Comparison of ENCODE assay signal across 27 cellular contexts in genomic region chr11:2204361-2205213, GRCh38. TPM values are rescaled to one million over a fixed set of nuclear protein-coding genes. Genes with fewer than 3 reads are reported as not detected.
DNase-seq lines count a peak whose midpoint lies in the region; ATAC-seq, FAIRE-seq and TF ChIP-seq lines count a peak whose summit lies in the region.
"Had no signal": no experiment of that assay in that cellular context is flagged by ENCODE, and none has a peak within 500 bp of the region (broad histone marks: within the 10 kb centered on the region; RNA-seq: fewer than 3 reads in every experiment).

No MANE protein-coding gene starts in this region.

- no peak overlapping the region for H2BK20ac ChIP-seq in H1 (ENCODE audit: low read length)

- no peaks in the 10 kb centered on the region for H3K9me2 ChIP-seq in SK-N-SH

- H2BK5ac ChIP-seq in H1 (ENCODE audit: low read depth, low read length): no peak overlapping the region

- no peak overlapping the region for H3K23ac ChIP-seq in H1 (ENCODE audit: insufficient read length)

- H3K14ac ChIP-seq in H1 (ENCODE audit: insufficient read length): no peak overlapping the region

- H3K4me1 ChIP-seq in SK-N-SH (ENCODE audit: control insufficient read depth in 1 of 2, insufficient read depth in 2 of 2, low read depth in 1 of 2, low read length in 1 of 2): peaks cover 0 to 14% of the 10 kb centered on the region in 2 experiments; a peak in 1 of 4 replicates
- no peaks in the 10 kb centered on the region; a peak in 1 of 7 replicates for H3K4me1 ChIP-seq in H1 (replicated peaks in 1 of 4; ENCODE audit: control insufficient read depth in 3 of 4, insufficient read depth in 4 of 4, low read length in 3 of 4)
- H3K4me1 ChIP-seq: esophagus muscularis mucosa, SJSA1 had no signal

- H2BK12ac ChIP-seq in H1 (ENCODE audit: low read depth, low read length): no peak overlapping the region

- no peak overlapping the region for H3K27ac Mint-ChIP-seq in osteocyte (ENCODE audit: unreplicated experiment)
- H3K27ac Mint-ChIP-seq: activated CD4-positive, alpha-beta T cell treated with anti-CD3 and anti-CD28 coated beads, Interleukin-2, amount 10 ng/mL, durations not matched to agents 7 days and 5 days; activated T-helper 2 cell treated with anti-CD3 and anti-CD28 coated beads, Interferon-gamma antibody, Interleukin-2, Interleukin-4, amounts not matched to agents 10 μg/mL and 5 μg/mL and 100 μg/mL, durations not matched to agents 14 hours and 24 hours and 36 hours; IgD-negative memory B cell; immature natural killer cell; mesothelial cell of epicardium had no signal

- H4K20me1 ChIP-seq in SK-N-SH (ENCODE audit: insufficient read depth) (no peaks in the 10 kb centered on the region), H1 (replicated peaks in 1 of 2; ENCODE audit: control insufficient read depth in 1 of 2, insufficient read depth in 2 of 2, low read length in 2 of 2) (no peaks in the 10 kb centered on the region)

- TF ChIP-seq POLR2A in H1 (IDR thresholded peaks at IDR 0.05; ENCODE audit: control extremely low read depth in 1 of 2, low read depth in 2 of 2, low read length in 2 of 2): no peak

- TF ChIP-seq EP300 in SK-N-SH (IDR thresholded peaks at IDR 0.05; ENCODE audit: borderline replicate concordance in 1 of 2, low read depth in 1 of 2, low read length in 1 of 2) (no peak), H1 (IDR thresholded peaks at IDR 0.05; ENCODE audit: borderline replicate concordance in 1 of 2, low read depth in 2 of 2, low read length in 2 of 2) (no peak)

- H3K4me2 ChIP-seq in SK-N-SH: no peak overlapping the region
- no peak overlapping the region for H3K4me2 ChIP-seq in H1 (ENCODE audit: insufficient read depth in 1 of 2, low read depth in 2 of 2, low read length in 2 of 2)

- no peak for TF ChIP-seq RAD21 in SK-N-SH (IDR thresholded peaks at IDR 0.05; ENCODE audit: low read length)
- TF ChIP-seq RAD21 in H1 (IDR thresholded peaks at IDR 0.05 in 1 of 2, conservative IDR thresholded peaks at IDR 0.05 in 1 of 2; ENCODE audit: low read depth in 2 of 2, low read length in 2 of 2): no peak

- H3K36me3 ChIP-seq in SK-N-SH (replicated peaks in 1 of 2; ENCODE audit: control insufficient read depth in 1 of 2, insufficient read depth in 2 of 2, low read length in 1 of 2): no peaks in the 10 kb centered on the region
- no peaks in the 10 kb centered on the region for H3K36me3 ChIP-seq in H7 (replicated peaks; ENCODE audit: control insufficient read depth, insufficient read depth, low read length)
- H3K36me3 ChIP-seq in H1 (ENCODE audit: control insufficient read depth in 2 of 4, insufficient read depth in 4 of 4, low read length in 3 of 4): no peaks in the 10 kb centered on the region
- H3K36me3 ChIP-seq: BLaER1 treated with 17β-estradiol and CSF1 and Interleukin-3, amounts not matched to agents 10 nM and 100 nM; esophagus muscularis mucosa; neutrophil; SJSA1 had no signal

- no peak overlapping the region for H2BK15ac ChIP-seq in H1 (ENCODE audit: low read length)

- H3K9me3 ChIP-seq in SK-N-SH (no peaks in the 10 kb centered on the region), H1 (ENCODE audit: insufficient read depth in 2 of 2, low read depth in 1 of 2, low read length in 1 of 2) (no peaks in the 10 kb centered on the region)
- H3K9me3 ChIP-seq: neutrophil, SJSA1 had no signal

- WGBS in SK-N-SH (ENCODE audit: low lambda C conversion rate): 68% methylated on average over 8 of the region's 21 CpGs
- WGBS in H1 (ENCODE audit: extremely low coverage in 1 of 2, insufficient coverage in 1 of 2, insufficient read length in 1 of 2, insufficient replicate concordance in 2 of 2, low coverage in 1 of 2, low lambda C conversion rate in 2 of 2, missing lambda C conversion rate in 1 of 2), 2 experiments: 92% methylated on average over 16 of the region's 21 CpGs; no CpG with 5 or more reads in 1 of the 2 experiments

- no peak overlapping the region for H2BK120ac ChIP-seq in H1 (replicated peaks; ENCODE audit: low read depth, low read length)

- POLR2A ChIA-PET in SK-N-SH (lab: Yijun Ruan, JAX): no interaction called here
- POLR2A ChIA-PET in H1 (lab: Charles Lee; ENCODE audit: partially characterized antibody): interaction anchor here (1.0 to 1.6 kb wide), 2 partner anchors 10 to 101 kb away, joined by 3 read pairs; no protein-coding TSS in a partner anchor

- H3K4ac ChIP-seq in H1 (replicated peaks; ENCODE audit: insufficient read length, low read depth, low read length): no peak overlapping the region

- no peak overlapping the region for H3K4me3 Mint-ChIP-seq in osteocyte (ENCODE audit: unreplicated experiment)
- H3K4me3 Mint-ChIP-seq: activated CD4-positive, alpha-beta T cell treated with anti-CD3 and anti-CD28 coated beads, Interleukin-2, amount 10 ng/mL, durations not matched to agents 7 days and 5 days; IgD-negative memory B cell; immature natural killer cell; mesothelial cell of epicardium; stimulated activated naive B cell treated with anti-CD40 and anti-IgM and Interleukin-4, amounts not matched to agents 10 μg/mL and 1 μg/mL and 100 μg/mL, for 72 hours had no signal

- no peak overlapping the region for H2AK5ac ChIP-seq in H1 (ENCODE audit: low read depth, low read length)

- peaks cover 3% of the 10 kb centered on the region; the same call in 1 of the 2 replicates for H3K23me2 ChIP-seq in H1 (ENCODE audit: low read depth, low read length)

- DNase-seq in SK-N-SH: peak; percentile 33
- DNase-seq in H7: peak; percentile 65
- DNase-seq in H1 (ENCODE audit: low read depth in 1 of 2, low spot score in 2 of 2): peak in 1 of 2 experiments; percentile 44
- peak; percentile 77 for DNase-seq in osteocyte (ENCODE audit: extremely low spot score, unreplicated experiment)
- no peak for DNase-seq in GOT3 (lab: John Stamatoyannopoulos, UW)
- DNase-seq in H4 (ENCODE audit: low spot score): no peak
- DNase-seq: 8988T; activated CD4-positive, alpha-beta T cell treated with anti-CD3 and anti-CD28 coated beads, Interleukin-2, amount 10 ng/mL, durations not matched to agents 7 days and 5 days; DND-41; immature natural killer cell; NCI-H2029 treated with DMSO at 0.1 percent for 48 hours; NCI-H524; stimulated activated naive B cell treated with anti-CD40 and anti-IgM and Interleukin-4, amounts not matched to agents 10 μg/mL and 1 μg/mL and 100 μg/mL, for 72 hours had no signal

- H3K27ac ChIP-seq in SK-N-SH (ENCODE audit: low read depth in 2 of 2, low read length in 1 of 2): no peak overlapping the region
- no peak overlapping the region for H3K27ac ChIP-seq in H1 (ENCODE audit: low read depth, low read length)
- H3K27ac ChIP-seq: BLaER1 treated with 17β-estradiol and CSF1 and Interleukin-3, amounts not matched to agents 10 nM and 100 nM; esophagus muscularis mucosa; neutrophil; SJSA1; skin epidermis had no signal

- no peaks in the 10 kb centered on the region for H3F3A ChIP-seq in SK-N-SH (replicated peaks; ENCODE audit: insufficient read depth)

- H3K4me1 Mint-ChIP-seq in osteocyte (ENCODE audit: unreplicated experiment): no peaks in the 10 kb centered on the region
- H3K4me1 Mint-ChIP-seq: activated CD4-positive, alpha-beta T cell treated with anti-CD3 and anti-CD28 coated beads, Interleukin-2, amount 10 ng/mL, durations not matched to agents 7 days and 5 days; IgD-negative memory B cell; immature natural killer cell; stimulated activated naive B cell treated with anti-CD40 and anti-IgM and Interleukin-4, amounts not matched to agents 10 μg/mL and 1 μg/mL and 100 μg/mL, for 72 hours had no signal

- H4K91ac ChIP-seq in H1 (replicated peaks; ENCODE audit: insufficient read length, low read length): no peak overlapping the region

- H2AFZ ChIP-seq in SK-N-SH (ENCODE audit: low read depth) (no peak overlapping the region), H1 (ENCODE audit: low read length) (no peak overlapping the region)

- ATAC-seq in SK-N-SH treated with all-trans-retinoic acid at 6 μM for 48 hours (no peak), GM19351 (IDR thresholded peaks at IDR 0.05; ENCODE audit: unreplicated experiment) (no peak)
- ATAC-seq: stimulated activated naive B cell treated with anti-CD40 and anti-IgM and Interleukin-4, amounts not matched to agents 10 μg/mL and 1 μg/mL and 100 μg/mL, for 72 hours had no signal

- H3K79me2 ChIP-seq in SK-N-SH (ENCODE audit: insufficient read depth): no peaks in the 10 kb centered on the region
- no peaks in the 10 kb centered on the region for H3K79me2 ChIP-seq in H1 (ENCODE audit: control insufficient read depth in 1 of 2, insufficient read depth in 2 of 2, low read length in 2 of 2)

- peaks cover 11% of the 10 kb centered on the region for H3K27me3 Mint-ChIP-seq in osteocyte (ENCODE audit: unreplicated experiment)
- H3K27me3 Mint-ChIP-seq: activated CD4-positive, alpha-beta T cell treated with anti-CD3 and anti-CD28 coated beads, Interleukin-2, amount 10 ng/mL, durations not matched to agents 7 days and 5 days; IgD-negative memory B cell had no signal

- no peaks in the 10 kb centered on the region for H3K36me3 Mint-ChIP-seq in osteocyte (ENCODE audit: unreplicated experiment)
- H3K36me3 Mint-ChIP-seq: IgD-negative memory B cell; mesothelial cell of epicardium; stimulated activated naive B cell treated with anti-CD40 and anti-IgM and Interleukin-4, amounts not matched to agents 10 μg/mL and 1 μg/mL and 100 μg/mL, for 72 hours had no signal

- CTCF ChIA-PET in SK-N-SH (lab: Yijun Ruan, JAX): interaction anchor here (1.7 to 7.9 kb wide), 4 partner anchors 10 to 327 kb away, joined by 4 to 143 read pairs (median 6); no protein-coding TSS in a partner anchor
- CTCF ChIA-PET in H1 (lab: Charles Lee; ENCODE audit: partially characterized antibody): interaction anchor here (2.0 to 8.6 kb wide), 2 partner anchors 10 to 95 kb away, joined by 11 to 248 read pairs; partner anchors contain the start of genes C11orf21 and TSPAN32

- no peak overlapping the region for H3K4me3 ChIP-seq in SK-N-SH (ENCODE audit: low read depth in 2 of 2, low read length in 1 of 2)
- no peak overlapping the region for H3K4me3 ChIP-seq in H7 (ENCODE audit: insufficient read depth, low read depth, low read length)
- no peak overlapping the region for H3K4me3 ChIP-seq in H1 (ENCODE audit: extremely low read depth in 1 of 4, insufficient read depth in 2 of 4, low read depth in 3 of 4, low read length in 4 of 4)
- H3K4me3 ChIP-seq: BLaER1 treated with 17β-estradiol and CSF1 and Interleukin-3, amounts not matched to agents 10 nM and 100 nM; esophagus muscularis mucosa; SJSA1; skin epidermis had no signal

- H3K9ac ChIP-seq in SK-N-SH (no peak overlapping the region), H1 (replicated peaks in 1 of 4; ENCODE audit: extremely low read depth in 1 of 4, low read depth in 3 of 4, low read length in 3 of 4) (no peak overlapping the region)
- H3K9ac ChIP-seq: BLaER1 treated with 17β-estradiol and CSF1 and Interleukin-3, amounts not matched to agents 10 nM and 100 nM had no signal

- no peak for TF ChIP-seq CTCF in SK-N-SH (IDR thresholded peaks at IDR 0.05)
- TF ChIP-seq CTCF in H1 (IDR thresholded peaks at IDR 0.05; ENCODE audit: control extremely low read depth in 1 of 3, insufficient read depth in 1 of 3, low read depth in 1 of 3, low read length in 3 of 3): no peak
- no peak for TF ChIP-seq CTCF in osteocyte (IDR thresholded peaks at IDR 0.05)

- H3K56ac ChIP-seq in H1 (replicated peaks; ENCODE audit: insufficient read length, low read depth, low read length): no peak overlapping the region

- peak overlapping the region; percentile 51; the same call in 1 of the 2 replicates for H4K8ac ChIP-seq in H1 (ENCODE audit: extremely low read depth, insufficient read depth, low read length)

- H3K27me3 ChIP-seq in SK-N-SH (ENCODE audit: insufficient read depth) (no peaks in the 10 kb centered on the region), H7 (ENCODE audit: control insufficient read depth, insufficient read depth, low read length) (no peaks in the 10 kb centered on the region), H1 (replicated peaks in 1 of 4; ENCODE audit: control insufficient read depth in 3 of 4, extremely low read depth in 1 of 4, insufficient read depth in 3 of 4, low read length in 3 of 4) (no peaks in the 10 kb centered on the region)
- H3K27me3 ChIP-seq: BLaER1 treated with 17β-estradiol and CSF1 and Interleukin-3, amounts not matched to agents 10 nM and 100 nM had no signal

- H3K18ac ChIP-seq in H1 (ENCODE audit: extremely low read depth, low read length): no peak overlapping the region

- no peaks in the 10 kb centered on the region for H3K79me1 ChIP-seq in H1 (ENCODE audit: low read depth, low read length)

- no peak overlapping the region for H4K5ac ChIP-seq in H1 (ENCODE audit: insufficient read length, low read depth, low read length)

- FAIRE-seq in H1 (lab: Jason Lieb, UNC): no peak
- FAIRE-seq: GM19239, urothelium cell line had no signal

- no peaks in the 10 kb centered on the region for H3K9me3 Mint-ChIP-seq in osteocyte (ENCODE audit: unreplicated experiment)
- H3K9me3 Mint-ChIP-seq: activated CD4-positive, alpha-beta T cell treated with anti-CD3 and anti-CD28 coated beads, Interleukin-2, amount 10 ng/mL, durations not matched to agents 7 days and 5 days; activated T-helper 2 cell treated with anti-CD3 and anti-CD28 coated beads, Interferon-gamma antibody, Interleukin-2, Interleukin-4, amounts not matched to agents 10 μg/mL and 5 μg/mL and 100 μg/mL, durations not matched to agents 14 hours and 24 hours and 36 hours had no signal

RNA-seq across cellular contexts. Expression of gene TH, which starts 33.0 kb away (rescaled TPM):
- polyA plus RNA-seq in SK-N-SH (2012; rRNA removed) (not detected in 2 replicates), H1 (2011; rRNA removed) (0.09 and 0.16 TPM in 2 replicates)
- not detected in 2 replicates for polyA plus RNA-seq in SK-N-SH (2012; cell fraction: cytosol; rRNA removed)
- not detected in 2 replicates for polyA plus RNA-seq in SK-N-SH (2012; cell fraction: nucleus; rRNA removed)
- total RNA-seq in H7 (2014; rRNA removed; shearing (Covaris generic)): not detected in 2 replicates
- total RNA-seq in H1 (2021; fragmentation: NEBNext Ultra II Directional; extraction: Animal tissue kit (Norgen Biotek cat#: 25700)): not detected in 2 replicates
- polyA plus RNA-seq in H1 (2011; cell fraction: cytosol; rRNA removed): 0.09 TPM
- polyA plus RNA-seq in H1 (2011; cell fraction: nucleus; rRNA removed): 0.11 TPM
- 0.11 TPM in 1 of 4 replicates, not detected in the others for polyA plus RNA-seq in H1 (2012, experiment 1 of 2)
- polyA plus RNA-seq in H1 (2012, experiment 2 of 2): not detected
- not detected for polyA plus RNA-seq in H1 (2013, experiment 1 of 2)
- polyA plus RNA-seq in H1 (2013, experiment 2 of 2): not detected
- not detected in 2 replicates for polyA minus RNA-seq in H1 (2011; rRNA and poly(A)+ RNA removed)
- polyA minus RNA-seq in H1 (2011; cell fraction: cytosol; rRNA and poly(A)+ RNA removed): not detected
- not detected for polyA minus RNA-seq in H1 (2011; cell fraction: nucleus; rRNA and poly(A)+ RNA removed)
- total RNA-seq in osteocyte: 0.75 and 0.89 TPM in 2 replicates
- total RNA-seq in H4 (2014; rRNA removed; shearing (Covaris generic)): not detected in 2 replicates
- total RNA-seq: activated CD4-positive, alpha-beta T cell treated with anti-CD3 and anti-CD28 coated beads, Interleukin-2, amount 10 ng/mL, durations not matched to agents 7 days and 5 days; activated T-helper 2 cell treated with anti-CD3 and anti-CD28 coated beads, Interferon-gamma antibody, Interleukin-2, Interleukin-4, amounts not matched to agents 10 μg/mL and 5 μg/mL and 100 μg/mL, durations not matched to agents 14 hours and 24 hours and 36 hours; SJSA1 had no signal
- polyA plus RNA-seq: aorta, IgD-negative memory B cell, immature natural killer cell had no signal

RNA-seq across cellular contexts. Expression of gene INS, which starts 43.6 kb away (rescaled TPM):
- polyA plus RNA-seq in SK-N-SH (2012; rRNA removed) (not detected in 2 replicates), H1 (2011; rRNA removed) (not detected in 2 replicates)
- not detected in 2 replicates for polyA plus RNA-seq in SK-N-SH (2012; cell fraction: cytosol; rRNA removed)
- not detected in 2 replicates for polyA plus RNA-seq in SK-N-SH (2012; cell fraction: nucleus; rRNA removed)
- total RNA-seq in H7 (2014; rRNA removed; shearing (Covaris generic)): not detected in 2 replicates
- total RNA-seq in H1 (2021; fragmentation: NEBNext Ultra II Directional; extraction: Animal tissue kit (Norgen Biotek cat#: 25700)): not detected in 2 replicates
- polyA plus RNA-seq in H1 (2011; cell fraction: cytosol; rRNA removed): not detected
- polyA plus RNA-seq in H1 (2011; cell fraction: nucleus; rRNA removed): not detected
- not detected in 4 replicates for polyA plus RNA-seq in H1 (2012, experiment 1 of 2)
- not detected for polyA plus RNA-seq in H1 (2012, experiment 2 of 2)
- not detected for polyA plus RNA-seq in H1 (2013, experiment 1 of 2)
- polyA plus RNA-seq in H1 (2013, experiment 2 of 2): not detected
- polyA minus RNA-seq in H1 (2011; rRNA and poly(A)+ RNA removed): not detected in 2 replicates
- not detected for polyA minus RNA-seq in H1 (2011; cell fraction: cytosol; rRNA and poly(A)+ RNA removed)
- not detected for polyA minus RNA-seq in H1 (2011; cell fraction: nucleus; rRNA and poly(A)+ RNA removed)
- not detected in 2 replicates for total RNA-seq in osteocyte
- total RNA-seq in H4 (2014; rRNA removed; shearing (Covaris generic)): not detected in 2 replicates
- total RNA-seq: activated CD4-positive, alpha-beta T cell treated with anti-CD3 and anti-CD28 coated beads, Interleukin-2, amount 10 ng/mL, durations not matched to agents 7 days and 5 days; activated T-helper 2 cell treated with anti-CD3 and anti-CD28 coated beads, Interferon-gamma antibody, Interleukin-2, Interleukin-4, amounts not matched to agents 10 μg/mL and 5 μg/mL and 100 μg/mL, durations not matched to agents 14 hours and 24 hours and 36 hours; esophagus muscularis mucosa; glomerular endothelial cell; mesothelial cell of epicardium; SJSA1 had no signal
- polyA plus RNA-seq: IgD-negative memory B cell, immature natural killer cell had no signal

Comparison
In these comparisons a context has a peak if more than half of its experiments do, and no peak if none do; other contexts are left out.
1. DNase-seq: peak in SK-N-SH (single experiment), H7 (single experiment) and osteocyte (single experiment); none in GOT3 (single experiment) and H4 (single experiment).